1 cellular context compared by ENCODE assay signal in genomic region chr2:161995553-161996016, GRCh38.
A peak's percentile ranks its signal among the peaks of the same experiment; 100 is the strongest.
TF ChIP-seq lines count a peak whose summit lies in the region.

No MANE protein-coding gene starts in this region.

TF ChIP-seq in HepG2, 621 proteins besides CTCF, POLR2A, EP300 and RAD21 (continued from another document and continues in another):
- TF ChIP-seq KIAA2018 (CRISPR knock-in tag; IDR thresholded peaks at IDR 0.05; ENCODE audit: borderline replicate concordance) (no peak), NFIC (IDR thresholded peaks at IDR 0.05; ENCODE audit: low read length) (peak; percentile 57; the same call in 1 of the 2 replicates), ZBTB20 (CRISPR knock-in tag; IDR thresholded peaks at IDR 0.05; ENCODE audit: borderline replicate concordance, low read depth) (no peak), MTA1 (CRISPR knock-in tag; IDR thresholded peaks at IDR 0.05; ENCODE audit: borderline replicate concordance) (no peak), ZKSCAN5 (CRISPR knock-in tag; IDR thresholded peaks at IDR 0.05) (no peak), TP53 (CRISPR knock-in tag; conservative IDR thresholded peaks at IDR 0.05) (no peak), RFXAP (CRISPR knock-in tag; IDR thresholded peaks at IDR 0.05; ENCODE audit: borderline replicate concordance) (no peak), EED (CRISPR knock-in tag; IDR thresholded peaks at IDR 0.05) (no peak), ZMYM3 (CRISPR knock-in tag; IDR thresholded peaks at IDR 0.05) (no peak), ZNF17 (CRISPR knock-in tag; IDR thresholded peaks at IDR 0.05) (no peak), ZNF317 (CRISPR knock-in tag; IDR thresholded peaks at IDR 0.05) (no peak), BCLAF1 (IDR thresholded peaks at IDR 0.05) (no peak), TFAP4 (IDR thresholded peaks at IDR 0.05; ENCODE audit: borderline replicate concordance, low read depth) (peak; percentile 81; the same call in 1 of the 2 replicates), SALL1 (CRISPR knock-in tag; IDR thresholded peaks at IDR 0.05) (peak; percentile 45), ATF5 (CRISPR knock-in tag; IDR thresholded peaks at IDR 0.05; ENCODE audit: low read depth) (no peak), RELA (CRISPR knock-in tag; IDR thresholded peaks at IDR 0.05) (no peak), ZBTB4 (CRISPR knock-in tag; IDR thresholded peaks at IDR 0.05; ENCODE audit: borderline replicate concordance) (no peak), HIC2 (CRISPR knock-in tag; IDR thresholded peaks at IDR 0.05; ENCODE audit: low read depth) (no peak), CEBPZ (IDR thresholded peaks at IDR 0.05; ENCODE audit: low read length) (no peak), ZNF562 (CRISPR knock-in tag; IDR thresholded peaks at IDR 0.05; ENCODE audit: borderline replicate concordance) (no peak), HNRNPLL (IDR thresholded peaks at IDR 0.05; ENCODE audit: low read depth, low read length, poor library complexity, severe bottlenecking) (no peak), KLF12 (CRISPR knock-in tag; IDR thresholded peaks at IDR 0.05; ENCODE audit: borderline replicate concordance) (no peak)
- TF ChIP-seq, protein P1, sequence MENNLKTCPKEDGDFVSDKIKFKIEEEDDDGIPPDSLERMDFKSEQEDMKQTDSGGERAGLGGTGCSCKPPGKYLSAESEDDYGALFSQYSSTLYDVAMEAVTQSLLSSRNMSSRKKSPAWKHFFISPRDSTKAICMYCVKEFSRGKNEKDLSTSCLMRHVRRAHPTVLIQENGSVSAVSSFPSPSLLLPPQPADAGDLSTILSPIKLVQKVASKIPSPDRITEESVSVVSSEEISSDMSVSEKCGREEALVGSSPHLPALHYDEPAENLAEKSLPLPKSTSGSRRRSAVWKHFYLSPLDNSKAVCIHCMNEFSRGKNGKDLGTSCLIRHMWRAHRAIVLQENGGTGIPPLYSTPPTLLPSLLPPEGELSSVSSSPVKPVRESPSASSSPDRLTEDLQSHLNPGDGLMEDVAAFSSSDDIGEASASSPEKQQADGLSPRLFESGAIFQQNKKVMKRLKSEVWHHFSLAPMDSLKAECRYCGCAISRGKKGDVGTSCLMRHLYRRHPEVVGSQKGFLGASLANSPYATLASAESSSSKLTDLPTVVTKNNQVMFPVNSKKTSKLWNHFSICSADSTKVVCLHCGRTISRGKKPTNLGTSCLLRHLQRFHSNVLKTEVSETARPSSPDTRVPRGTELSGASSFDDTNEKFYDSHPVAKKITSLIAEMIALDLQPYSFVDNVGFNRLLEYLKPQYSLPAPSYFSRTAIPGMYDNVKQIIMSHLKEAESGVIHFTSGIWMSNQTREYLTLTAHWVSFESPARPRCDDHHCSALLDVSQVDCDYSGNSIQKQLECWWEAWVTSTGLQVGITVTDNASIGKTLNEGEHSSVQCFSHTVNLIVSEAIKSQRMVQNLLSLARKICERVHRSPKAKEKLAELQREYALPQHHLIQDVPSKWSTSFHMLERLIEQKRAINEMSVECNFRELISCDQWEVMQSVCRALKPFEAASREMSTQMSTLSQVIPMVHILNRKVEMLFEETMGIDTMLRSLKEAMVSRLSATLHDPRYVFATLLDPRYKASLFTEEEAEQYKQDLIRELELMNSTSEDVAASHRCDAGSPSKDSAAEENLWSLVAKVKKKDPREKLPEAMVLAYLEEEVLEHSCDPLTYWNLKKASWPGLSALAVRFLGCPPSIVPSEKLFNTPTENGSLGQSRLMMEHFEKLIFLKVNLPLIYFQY (CRISPR knock-in tag; IDR thresholded peaks at IDR 0.05; ENCODE audit: borderline replicate concordance), result no peak
- TF ChIP-seq, protein P2, sequence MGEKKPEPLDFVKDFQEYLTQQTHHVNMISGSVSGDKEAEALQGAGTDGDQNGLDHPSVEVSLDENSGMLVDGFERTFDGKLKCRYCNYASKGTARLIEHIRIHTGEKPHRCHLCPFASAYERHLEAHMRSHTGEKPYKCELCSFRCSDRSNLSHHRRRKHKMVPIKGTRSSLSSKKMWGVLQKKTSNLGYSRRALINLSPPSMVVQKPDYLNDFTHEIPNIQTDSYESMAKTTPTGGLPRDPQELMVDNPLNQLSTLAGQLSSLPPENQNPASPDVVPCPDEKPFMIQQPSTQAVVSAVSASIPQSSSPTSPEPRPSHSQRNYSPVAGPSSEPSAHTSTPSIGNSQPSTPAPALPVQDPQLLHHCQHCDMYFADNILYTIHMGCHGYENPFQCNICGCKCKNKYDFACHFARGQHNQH (CRISPR knock-in tag; IDR thresholded peaks at IDR 0.05), result peak; percentile 61; the same call in 1 of the 2 replicates
